In the genomic region with DNA sequence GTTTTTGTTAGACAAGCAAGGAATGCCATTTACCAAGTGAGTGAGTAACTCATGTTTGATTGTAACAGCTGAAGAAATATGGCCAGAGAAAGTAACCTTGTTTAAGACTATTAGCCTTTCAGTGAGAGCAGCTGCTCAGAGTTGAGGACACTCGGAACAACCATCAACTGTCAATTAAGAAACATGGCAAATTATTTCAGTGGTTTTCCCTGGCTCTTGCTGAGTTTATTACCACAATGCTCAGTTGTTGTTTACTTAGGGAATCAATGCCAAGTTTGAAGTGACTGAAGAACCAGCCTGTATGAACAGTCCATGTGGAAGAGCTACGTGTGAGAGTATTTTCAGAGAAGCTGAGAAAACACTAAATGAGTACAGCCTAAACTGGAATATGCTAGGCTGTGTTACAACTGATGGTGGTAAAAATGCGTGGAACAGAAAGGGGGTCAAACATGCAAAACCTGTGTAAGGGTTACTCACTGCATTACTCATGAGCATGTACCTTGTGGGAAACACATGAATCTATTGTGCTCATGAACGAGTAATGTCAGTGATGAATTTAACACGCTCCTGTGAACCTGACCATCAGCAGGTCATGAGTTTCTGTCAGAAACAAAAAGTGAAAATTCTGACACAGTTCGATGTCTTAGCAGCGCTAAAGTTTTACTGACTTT, we compare ENCODE assay signal across 8 cellular contexts. TPM values are rescaled to one million over a fixed set of nuclear protein-coding genes. Genes with fewer than 3 reads are reported as not detected.
DNase-seq lines count a peak whose midpoint lies in the region; ATAC-seq, FAIRE-seq and TF ChIP-seq lines count a peak whose summit lies in the region.

No MANE protein-coding gene starts in this region.

- no peak overlapping the region for H3K27ac ChIP-seq in lower lobe of right lung

- no peak overlapping the region for H3K4me3 ChIP-seq in lower lobe of right lung

- TF ChIP-seq CTCF in lower lobe of right lung (IDR thresholded peaks at IDR 0.05), result no peak

- no peaks in the 10 kb centered on the region for H3K27me3 ChIP-seq in lower lobe of right lung (ENCODE audit: low read depth)

- peak; percentile 96 for FAIRE-seq in GM12891 (lab: Jason Lieb, UNC)

- peaks cover 88% of the 10 kb centered on the region for H3K4me1 ChIP-seq in lower lobe of right lung

- ATAC-seq in GM21423 (IDR thresholded peaks at IDR 0.05; ENCODE audit: unreplicated experiment) (peak; percentile 87), HG03571 (IDR thresholded peaks at IDR 0.05; ENCODE audit: unreplicated experiment) (peak; percentile 61), lower lobe of right lung (peak; percentile 56 to 69), sciatic nerve (no peak)

- DNase-seq in GM12891 (ENCODE audit: insufficient read length, low spot score), result peak; percentile 41
- peak; percentile 80 for DNase-seq in astrocyte of the hippocampus (ENCODE audit: low read depth, low spot score)
- no peak for DNase-seq in lower lobe of right lung
- DNase-seq in D341Med (ENCODE audit: low spot score), result no peak
- DNase-seq in GF-D8 (lab: John Stamatoyannopoulos, UW), result no peak
- no peak for DNase-seq in sciatic nerve (ENCODE audit: low spot score)

- H3K9me3 ChIP-seq in lower lobe of right lung, result no peaks in the 10 kb centered on the region

- intact Hi-C loops in lower lobe of right lung (cut with DNase I), result no loop called here
- intact Hi-C loops in sciatic nerve (cut with DNase I), result no loop called here

- H3K36me3 ChIP-seq in lower lobe of right lung, result no peaks in the 10 kb centered on the region

- TF ChIP-seq POLR2A in GM12891 (IDR thresholded peaks at IDR 0.05; ENCODE audit: low read depth, low read length), result no peak

TF ChIP-seq in GM12891, 5 proteins besides CTCF, POLR2A, EP300 and RAD21:
- TF ChIP-seq PAX5 (IDR thresholded peaks at IDR 0.05; ENCODE audit: insufficient read depth, low read length, severe bottlenecking) (peak; percentile 26), SPI1 (IDR thresholded peaks at IDR 0.05; ENCODE audit: low read depth, low read length) (no peak), POLR2AphosphoS5 (IDR thresholded peaks at IDR 0.05; ENCODE audit: low read depth, low read length) (0 out of 2 replicates have a peak, but pooled peaks have one; percentile 23), TAF1 (IDR thresholded peaks at IDR 0.05; ENCODE audit: low read depth, low read length) (no peak), POU2F2 (IDR thresholded peaks at IDR 0.05; ENCODE audit: low read depth, low read length) (peak; percentile 94)

RNA-seq across cellular contexts. Expression of gene GNA13, which starts 33.7 kb away (rescaled TPM):
- polyA plus RNA-seq in GM12891 (2012; ENCODE audit: low read depth, missing spikeins), result 19.4 TPM
- total RNA-seq in lower lobe of right lung (51.6 TPM), sciatic nerve (50.3 TPM)

Comparison
In these comparisons a context has a peak if more than half of its experiments do, and no peak if none do; other contexts are left out.
1. DNase-seq: peak in GM12891 (single experiment) and astrocyte of the hippocampus (single experiment); none in lower lobe of right lung (single experiment), D341Med (single experiment), GF-D8 (single experiment) and sciatic nerve (single experiment).